1 cellular context compared by ENCODE assay signal in the genomic region with DNA sequence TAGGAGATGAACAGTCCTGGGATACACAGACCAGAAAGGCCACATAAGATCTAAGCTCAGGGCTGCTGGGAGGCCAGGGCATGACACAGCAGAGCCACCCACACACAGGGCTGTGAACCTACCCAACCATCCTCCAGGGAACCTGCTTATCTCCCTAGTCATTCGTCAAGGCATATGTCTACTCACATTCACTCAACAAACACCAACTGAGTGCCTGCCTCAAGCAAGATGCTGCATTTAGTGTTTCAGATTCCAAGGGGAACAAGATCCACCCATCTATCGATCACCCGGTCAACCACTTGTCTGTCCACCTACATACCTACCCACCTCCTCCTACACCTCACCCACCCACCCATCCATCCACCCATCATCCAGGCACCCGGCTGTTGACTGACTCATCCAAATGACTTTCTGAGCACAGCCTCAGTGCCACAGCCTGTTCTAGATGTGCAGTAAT.
A peak's percentile ranks its signal among the peaks of the same experiment; 100 is the strongest.
TF ChIP-seq lines count a peak whose summit lies in the region.

No MANE protein-coding gene starts in this region.

TF ChIP-seq in K562, 482 proteins besides CTCF, POLR2A, EP300 and RAD21 (continues in another document):
- no peak for TF ChIP-seq ZNF212 (CRISPR knock-in tag; IDR thresholded peaks at IDR 0.05)
- no peak for TF ChIP-seq ZNF143 (CRISPR knock-in tag; IDR thresholded peaks at IDR 0.05)
- TF ChIP-seq CREB1 (IDR thresholded peaks at IDR 0.05), result no peak
- TF ChIP-seq CREB1 (CRISPR knock-in tag; IDR thresholded peaks at IDR 0.05), result peak; percentile 29; the same call in 1 of the 2 replicates
- peak; percentile 15 for TF ChIP-seq TBP (optimal IDR thresholded peaks at IDR 0.05; ENCODE audit: low read depth, low read length)
- TF ChIP-seq CTBP1 (IDR thresholded peaks at IDR 0.05; ENCODE audit: borderline replicate concordance), result peak; percentile 60; the same call in 1 of the 2 replicates
- TF ChIP-seq JUNB (CRISPR knock-in tag; conservative IDR thresholded peaks at IDR 0.05), result no peak
- TF ChIP-seq SMARCA5 (IDR thresholded peaks at IDR 0.05), result peak; percentile 77
- no peak for TF ChIP-seq NONO (IDR thresholded peaks at IDR 0.05; ENCODE audit: low read depth in 2 of 2, low read length in 1 of 2)
- no peak for TF ChIP-seq ZNF77 (CRISPR knock-in tag; IDR thresholded peaks at IDR 0.05)
- TF ChIP-seq FOXK1 (CRISPR knock-in tag; IDR thresholded peaks at IDR 0.05; ENCODE audit: borderline replicate concordance), result 0 out of 2 replicates have a peak, but pooled peaks have one; percentile 29
- TF ChIP-seq ELF4 (CRISPR knock-in tag; IDR thresholded peaks at IDR 0.05), result no peak
- TF ChIP-seq ZNF316 (IDR thresholded peaks at IDR 0.05), result peak; percentile 91
- TF ChIP-seq ZNF174 (CRISPR knock-in tag; IDR thresholded peaks at IDR 0.05), result no peak
- peak; percentile 88; the same call in 1 of the 2 replicates for TF ChIP-seq ZNF3 (CRISPR knock-in tag; IDR thresholded peaks at IDR 0.05)
- no peak for TF ChIP-seq DIDO1 (tag; IDR thresholded peaks at IDR 0.05; ENCODE audit: low read depth)
- TF ChIP-seq, protein P1, sequence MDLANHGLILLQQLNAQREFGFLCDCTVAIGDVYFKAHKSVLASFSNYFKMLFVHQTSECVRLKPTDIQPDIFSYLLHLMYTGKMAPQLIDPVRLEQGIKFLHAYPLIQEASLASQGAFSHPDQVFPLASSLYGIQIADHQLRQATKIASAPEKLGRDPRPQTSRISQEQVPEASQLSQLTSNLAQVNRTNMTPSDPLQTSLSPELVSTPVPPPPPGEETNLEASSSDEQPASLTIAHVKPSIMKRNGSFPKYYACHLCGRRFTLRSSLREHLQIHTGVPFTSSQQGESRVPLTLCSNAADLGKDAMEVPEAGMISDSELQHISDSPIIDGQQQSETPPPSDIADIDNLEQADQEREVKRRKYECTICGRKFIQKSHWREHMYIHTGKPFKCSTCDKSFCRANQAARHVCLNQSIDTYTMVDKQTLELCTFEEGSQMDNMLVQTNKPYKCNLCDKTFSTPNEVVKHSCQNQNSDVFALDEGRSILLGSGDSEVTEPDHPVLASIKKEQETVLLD (IDR thresholded peaks at IDR 0.05), result peak; percentile 42; the same call in 1 of the 2 replicates
- TF ChIP-seq, protein P2, sequence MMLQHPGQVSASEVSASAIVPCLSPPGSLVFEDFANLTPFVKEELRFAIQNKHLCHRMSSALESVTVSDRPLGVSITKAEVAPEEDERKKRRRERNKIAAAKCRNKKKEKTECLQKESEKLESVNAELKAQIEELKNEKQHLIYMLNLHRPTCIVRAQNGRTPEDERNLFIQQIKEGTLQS (IDR thresholded peaks at IDR 0.05), result no peak
- TF ChIP-seq, protein P2 (CRISPR knock-in tag; conservative IDR thresholded peaks at IDR 0.05), result no peak
- peak in 1 of 2 experiments; percentile 82; a peak in 3 of 4 replicates for TF ChIP-seq RCOR1 (IDR thresholded peaks at IDR 0.05; ENCODE audit: borderline replicate concordance in 1 of 2, low read depth in 2 of 2, low read length in 2 of 2)
- peak; percentile 52; the same call in 1 of the 2 replicates for TF ChIP-seq HDAC2 (IDR thresholded peaks at IDR 0.05)
- TF ChIP-seq MAFF (IDR thresholded peaks at IDR 0.05; ENCODE audit: low read length), result peak; percentile 72; the same call in 1 of the 2 replicates
- TF ChIP-seq, protein P3, sequence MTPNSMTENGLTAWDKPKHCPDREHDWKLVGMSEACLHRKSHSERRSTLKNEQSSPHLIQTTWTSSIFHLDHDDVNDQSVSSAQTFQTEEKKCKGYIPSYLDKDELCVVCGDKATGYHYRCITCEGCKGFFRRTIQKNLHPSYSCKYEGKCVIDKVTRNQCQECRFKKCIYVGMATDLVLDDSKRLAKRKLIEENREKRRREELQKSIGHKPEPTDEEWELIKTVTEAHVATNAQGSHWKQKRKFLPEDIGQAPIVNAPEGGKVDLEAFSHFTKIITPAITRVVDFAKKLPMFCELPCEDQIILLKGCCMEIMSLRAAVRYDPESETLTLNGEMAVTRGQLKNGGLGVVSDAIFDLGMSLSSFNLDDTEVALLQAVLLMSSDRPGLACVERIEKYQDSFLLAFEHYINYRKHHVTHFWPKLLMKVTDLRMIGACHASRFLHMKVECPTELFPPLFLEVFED (CRISPR knock-in tag; conservative IDR thresholded peaks at IDR 0.05), result no peak
- TF ChIP-seq SUPT5H (IDR thresholded peaks at IDR 0.05), result 0 out of 2 replicates have a peak, but pooled peaks have one; percentile 33
- peak; percentile 63 for TF ChIP-seq CREM (IDR thresholded peaks at IDR 0.05; ENCODE audit: low read depth)
- peak; percentile 67; the same call in 1 of the 2 replicates for TF ChIP-seq SMARCE1 (IDR thresholded peaks at IDR 0.05)
- TF ChIP-seq POLR2AphosphoS2 (IDR thresholded peaks at IDR 0.05; ENCODE audit: low read length), result no peak
- TF ChIP-seq, protein P4, sequence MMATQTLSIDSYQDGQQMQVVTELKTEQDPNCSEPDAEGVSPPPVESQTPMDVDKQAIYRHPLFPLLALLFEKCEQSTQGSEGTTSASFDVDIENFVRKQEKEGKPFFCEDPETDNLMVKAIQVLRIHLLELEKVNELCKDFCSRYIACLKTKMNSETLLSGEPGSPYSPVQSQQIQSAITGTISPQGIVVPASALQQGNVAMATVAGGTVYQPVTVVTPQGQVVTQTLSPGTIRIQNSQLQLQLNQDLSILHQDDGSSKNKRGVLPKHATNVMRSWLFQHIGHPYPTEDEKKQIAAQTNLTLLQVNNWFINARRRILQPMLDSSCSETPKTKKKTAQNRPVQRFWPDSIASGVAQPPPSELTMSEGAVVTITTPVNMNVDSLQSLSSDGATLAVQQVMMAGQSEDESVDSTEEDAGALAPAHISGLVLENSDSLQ (IDR thresholded peaks at IDR 0.05), result peak; percentile 70; the same call in 1 of the 2 replicates
- TF ChIP-seq LARP7 (IDR thresholded peaks at IDR 0.05), result no peak
- TF ChIP-seq PURB (CRISPR knock-in tag; IDR thresholded peaks at IDR 0.05; ENCODE audit: low read depth), result no peak
- no peak for TF ChIP-seq NR2C2 (CRISPR knock-in tag; IDR thresholded peaks at IDR 0.05)
- peak; percentile 62 for TF ChIP-seq NR2C2 (tag; IDR thresholded peaks at IDR 0.05)
- TF ChIP-seq HDAC1 (IDR thresholded peaks at IDR 0.05), result peak in 1 of 2 experiments; percentile 79; a peak in 1 of 4 replicates
- no peak for TF ChIP-seq ZNF217 (CRISPR knock-in tag; IDR thresholded peaks at IDR 0.05)
- peak; percentile 74 for TF ChIP-seq MAFK (IDR thresholded peaks at IDR 0.05; ENCODE audit: low read length)
- no peak for TF ChIP-seq KLF6 (CRISPR knock-in tag; IDR thresholded peaks at IDR 0.05; ENCODE audit: borderline replicate concordance)
- TF ChIP-seq ZNF589 (CRISPR knock-in tag; IDR thresholded peaks at IDR 0.05; ENCODE audit: low read depth), result no peak
- TF ChIP-seq NFE2 (IDR thresholded peaks at IDR 0.05; ENCODE audit: low read depth), result peak; percentile 96
- 0 out of 2 replicates have a peak, but pooled peaks have one; percentile 34 for TF ChIP-seq FOXP1 (CRISPR knock-in tag; IDR thresholded peaks at IDR 0.05)
- peak in 1 of 2 experiments; percentile 66; a peak in 3 of 4 replicates for TF ChIP-seq ARNT (IDR thresholded peaks at IDR 0.05)
- TF ChIP-seq PTTG1 (tag; IDR thresholded peaks at IDR 0.05; ENCODE audit: low read depth), result no peak
- TF ChIP-seq BCOR (IDR thresholded peaks at IDR 0.05), result no peak
- peak; percentile 61; the same call in 1 of the 2 replicates for TF ChIP-seq JUND (IDR thresholded peaks at IDR 0.05; ENCODE audit: borderline replicate concordance, low read depth, low read length)
- TF ChIP-seq JUND (tag; IDR thresholded peaks at IDR 0.05; ENCODE audit: borderline replicate concordance, low read depth, low read length), result peak; percentile 68; the same call in 2 of the 3 replicates
- TF ChIP-seq, protein P5, sequence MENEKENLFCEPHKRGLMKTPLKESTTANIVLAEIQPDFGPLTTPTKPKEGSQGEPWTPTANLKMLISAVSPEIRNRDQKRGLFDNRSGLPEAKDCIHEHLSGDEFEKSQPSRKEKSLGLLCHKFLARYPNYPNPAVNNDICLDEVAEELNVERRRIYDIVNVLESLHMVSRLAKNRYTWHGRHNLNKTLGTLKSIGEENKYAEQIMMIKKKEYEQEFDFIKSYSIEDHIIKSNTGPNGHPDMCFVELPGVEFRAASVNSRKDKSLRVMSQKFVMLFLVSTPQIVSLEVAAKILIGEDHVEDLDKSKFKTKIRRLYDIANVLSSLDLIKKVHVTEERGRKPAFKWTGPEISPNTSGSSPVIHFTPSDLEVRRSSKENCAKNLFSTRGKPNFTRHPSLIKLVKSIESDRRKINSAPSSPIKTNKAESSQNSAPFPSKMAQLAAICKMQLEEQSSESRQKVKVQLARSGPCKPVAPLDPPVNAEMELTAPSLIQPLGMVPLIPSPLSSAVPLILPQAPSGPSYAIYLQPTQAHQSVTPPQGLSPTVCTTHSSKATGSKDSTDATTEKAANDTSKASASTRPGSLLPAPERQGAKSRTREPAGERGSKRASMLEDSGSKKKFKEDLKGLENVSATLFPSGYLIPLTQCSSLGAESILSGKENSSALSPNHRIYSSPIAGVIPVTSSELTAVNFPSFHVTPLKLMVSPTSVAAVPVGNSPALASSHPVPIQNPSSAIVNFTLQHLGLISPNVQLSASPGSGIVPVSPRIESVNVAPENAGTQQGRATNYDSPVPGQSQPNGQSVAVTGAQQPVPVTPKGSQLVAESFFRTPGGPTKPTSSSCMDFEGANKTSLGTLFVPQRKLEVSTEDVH (IDR thresholded peaks at IDR 0.05; ENCODE audit: low read depth, partially characterized antibody), result no peak
- 0 out of 2 replicates have a peak, but pooled peaks have one; percentile 32 for TF ChIP-seq ZNF766 (CRISPR knock-in tag; conservative IDR thresholded peaks at IDR 0.05)
- TF ChIP-seq SMARCA4 (IDR thresholded peaks at IDR 0.05), result 0 out of 2 replicates have a peak, but pooled peaks have one; percentile 56
- TF ChIP-seq ERF (CRISPR knock-in tag; IDR thresholded peaks at IDR 0.05), result no peak
- TF ChIP-seq, protein P6, sequence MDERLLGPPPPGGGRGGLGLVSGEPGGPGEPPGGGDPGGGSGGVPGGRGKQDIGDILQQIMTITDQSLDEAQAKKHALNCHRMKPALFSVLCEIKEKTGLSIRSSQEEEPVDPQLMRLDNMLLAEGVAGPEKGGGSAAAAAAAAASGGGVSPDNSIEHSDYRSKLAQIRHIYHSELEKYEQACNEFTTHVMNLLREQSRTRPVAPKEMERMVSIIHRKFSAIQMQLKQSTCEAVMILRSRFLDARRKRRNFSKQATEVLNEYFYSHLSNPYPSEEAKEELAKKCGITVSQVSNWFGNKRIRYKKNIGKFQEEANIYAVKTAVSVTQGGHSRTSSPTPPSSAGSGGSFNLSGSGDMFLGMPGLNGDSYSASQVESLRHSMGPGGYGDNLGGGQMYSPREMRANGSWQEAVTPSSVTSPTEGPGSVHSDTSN (CRISPR knock-in tag; IDR thresholded peaks at IDR 0.05; ENCODE audit: low read depth), result no peak
- TF ChIP-seq, protein P6 (tag; conservative IDR thresholded peaks at IDR 0.05; ENCODE audit: low read depth), result peak; percentile 86
- peak; percentile 41 for TF ChIP-seq ZFP36 (IDR thresholded peaks at IDR 0.05; ENCODE audit: low read depth, low read length, partially characterized antibody)
- no peak for TF ChIP-seq TEAD2 (tag; IDR thresholded peaks at IDR 0.05)
- TF ChIP-seq MAFG (tag; conservative IDR thresholded peaks at IDR 0.05), result peak; percentile 84
- TF ChIP-seq ATF1 (CRISPR knock-in tag; IDR thresholded peaks at IDR 0.05), result no peak
- 0 out of 2 replicates have a peak, but pooled peaks have one; percentile 51 for TF ChIP-seq ATF1 (tag; IDR thresholded peaks at IDR 0.05)
- no peak for TF ChIP-seq SMARCB1 (IDR thresholded peaks at IDR 0.05; ENCODE audit: insufficient read length, low read depth)
- TF ChIP-seq, protein P7, sequence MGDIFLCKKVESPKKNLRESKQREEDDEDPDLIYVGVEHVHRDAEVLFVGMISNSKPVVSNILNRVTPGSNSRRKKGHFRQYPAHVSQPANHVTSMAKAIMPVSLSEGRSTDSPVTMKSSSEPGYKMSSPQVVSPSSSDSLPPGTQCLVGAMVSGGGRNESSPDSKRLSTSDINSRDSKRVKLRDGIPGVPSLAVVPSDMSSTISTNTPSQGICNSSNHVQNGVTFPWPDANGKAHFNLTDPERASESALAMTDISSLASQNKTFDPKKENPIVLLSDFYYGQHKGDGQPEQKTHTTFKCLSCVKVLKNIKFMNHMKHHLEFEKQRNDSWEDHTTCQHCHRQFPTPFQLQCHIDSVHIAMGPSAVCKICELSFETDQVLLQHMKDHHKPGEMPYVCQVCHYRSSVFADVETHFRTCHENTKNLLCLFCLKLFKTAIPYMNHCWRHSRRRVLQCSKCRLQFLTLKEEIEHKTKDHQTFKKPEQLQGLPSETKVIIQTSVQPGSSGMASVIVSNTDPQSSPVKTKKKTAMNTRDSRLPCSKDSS (IDR thresholded peaks at IDR 0.05; ENCODE audit: low read depth, partially characterized antibody), result no peak
- TF ChIP-seq ZFP30 (CRISPR knock-in tag; IDR thresholded peaks at IDR 0.05; ENCODE audit: borderline replicate concordance), result no peak
- peak; percentile 52; the same call in 1 of the 2 replicates for TF ChIP-seq TCF3 (CRISPR knock-in tag; IDR thresholded peaks at IDR 0.05)
